In the genomic region with DNA sequence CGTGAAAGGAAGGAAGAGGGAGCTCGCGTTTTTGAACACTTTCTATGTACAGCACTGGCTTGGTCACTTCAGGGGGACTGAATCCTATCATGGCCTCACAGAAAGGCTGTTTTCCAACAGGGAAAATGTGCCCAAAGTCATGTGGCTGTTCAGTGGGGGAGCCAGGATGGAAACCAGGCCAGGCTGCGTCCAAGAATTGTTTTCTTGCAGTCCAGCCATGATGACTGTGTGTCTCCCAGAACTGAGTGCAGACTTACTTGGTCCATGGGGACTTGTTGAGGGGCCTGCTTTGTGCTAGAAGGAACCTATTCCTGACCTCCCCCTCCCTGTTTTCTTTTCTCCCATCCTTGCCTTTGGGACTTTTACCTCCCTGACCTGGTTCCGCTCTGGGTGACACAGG, we compare ENCODE assay signal across 19 cellular contexts. TPM values are rescaled to one million over a fixed set of nuclear protein-coding genes. Genes with fewer than 3 reads are reported as not detected.
DNase-seq lines count a peak whose midpoint lies in the region; ATAC-seq and TF ChIP-seq lines count a peak whose summit lies in the region.
"Had no signal": no experiment of that assay in that cellular context is flagged by ENCODE, and none has a peak within 500 bp of the region (broad histone marks: within the 10 kb centered on the region; RNA-seq: fewer than 3 reads in every experiment).

No MANE protein-coding gene starts in this region.

- no peak overlapping the region for H3K23ac ChIP-seq in trophoblast cell (ENCODE audit: low read length)

- 91% methylated on average over 5 of the region's 5 CpGs for WGBS in hepatocyte (ENCODE audit: low lambda C conversion rate, missing lambda C conversion rate)
- WGBS in trophoblast cell (ENCODE audit: extremely low coverage, insufficient coverage, insufficient read length), result no CpG with 5 or more reads among the region's 5 CpGs

- peak overlapping the region; percentile 59 for H3K27ac Mint-ChIP-seq in chondrocyte (ENCODE audit: unreplicated experiment)
- H3K27ac Mint-ChIP-seq: CD8-positive, alpha-beta T cell; HFFc6 had no signal

- peak overlapping the region; percentile 53 for H3K18ac ChIP-seq in trophoblast cell (ENCODE audit: low read length)

- no peaks in the 10 kb centered on the region for H3K9me2 ChIP-seq in hepatocyte (replicated peaks; ENCODE audit: insufficient read depth)

- peak overlapping the region; percentile 25 for H2BK5ac ChIP-seq in trophoblast cell (ENCODE audit: low read depth, low read length, poor library complexity)

- peak overlapping the region; percentile 31 for H3K4me2 ChIP-seq in hepatocyte
- H3K4me2 ChIP-seq in trophoblast cell (ENCODE audit: low read length), result no peak overlapping the region
- H3K4me2 ChIP-seq: KMS-11 had no signal

- no peaks in the 10 kb centered on the region for H4K20me1 ChIP-seq in hepatocyte (ENCODE audit: insufficient read depth, poor library complexity, severe bottlenecking)

- H4K91ac ChIP-seq in trophoblast cell (ENCODE audit: low read depth, low read length), result peak overlapping the region; percentile 76

- H3K27me3 ChIP-seq in hepatocyte (no peaks in the 10 kb centered on the region), trophoblast cell (ENCODE audit: insufficient read depth, low read length) (no peaks in the 10 kb centered on the region)

- peak overlapping the region; percentile 37 for H3K4ac ChIP-seq in trophoblast cell (ENCODE audit: low read depth, low read length)

- peak overlapping the region; percentile 19 for H3K14ac ChIP-seq in trophoblast cell (ENCODE audit: low read length)

- peaks cover 9% of the 10 kb centered on the region for H3K79me1 ChIP-seq in trophoblast cell (ENCODE audit: low read length)

- H3K4me3 ChIP-seq in hepatocyte (no peak overlapping the region), trophoblast cell (ENCODE audit: low read depth, low read length) (no peak overlapping the region)

- H3K27me3 Mint-ChIP-seq in chondrocyte (ENCODE audit: low read depth), result no peaks in the 10 kb centered on the region

- DNase-seq in Right ventricle myocardium superior (no peak), cardiac septum (ENCODE audit: low spot score) (no peak), chondrocyte (ENCODE audit: low spot score) (no peak), hepatocyte (ENCODE audit: low spot score) (no peak), trophoblast cell (no peak), GM19240 (ENCODE audit: insufficient read length, low spot score) (no peak)
- no peak for DNase-seq in central memory CD4-positive, alpha-beta T cell
- DNase-seq: CD8-positive, alpha-beta T cell; DMS53; EL; H7; HFFc6; NCI-H1436; NCI-H1930; NCI-H226; NCI-H524 treated with DMSO at 0.1 percent for 48 hours; SIG-M5 had no signal

- TF ChIP-seq CTCF in chondrocyte (IDR thresholded peaks at IDR 0.05) (no peak), hepatocyte (IDR thresholded peaks at IDR 0.05; ENCODE audit: poor library complexity) (no peak)

- intact Hi-C loops in Right ventricle myocardium superior (cut with DNase I) (loop anchor here (2.0 kb wide), 1 partner anchor 37 kb away; no protein-coding TSS in a partner anchor), cardiac septum (cut with DNase I) (no loop called here)

- peak overlapping the region; percentile 73 for H3K27ac ChIP-seq in hepatocyte
- peak overlapping the region; percentile 28 for H3K27ac ChIP-seq in trophoblast cell (ENCODE audit: low read depth, low read length)
- H3K27ac ChIP-seq: KMS-11 had no signal

- H4K12ac ChIP-seq in trophoblast cell (ENCODE audit: low read depth, low read length), result no peak overlapping the region

- H2AK5ac ChIP-seq in trophoblast cell (ENCODE audit: low read length), result peak overlapping the region; percentile 49

- ATAC-seq in Right ventricle myocardium superior (ENCODE audit: poor library complexity) (peak; percentile 3), GM18858 (IDR thresholded peaks at IDR 0.05; ENCODE audit: unreplicated experiment) (no peak)
- ATAC-seq: CD8-positive, alpha-beta T cell had no signal

- no peaks in the 10 kb centered on the region for H3K36me3 ChIP-seq in hepatocyte (replicated peaks; ENCODE audit: insufficient read depth, low read depth)
- peaks cover 2 to 9% of the 10 kb centered on the region in 2 experiments for H3K36me3 ChIP-seq in trophoblast cell (ENCODE audit: control insufficient read depth in 1 of 2, insufficient read depth in 2 of 2, low read length in 2 of 2)

- H4K8ac ChIP-seq in trophoblast cell (ENCODE audit: low read depth, low read length), result peak overlapping the region; percentile 45

- no peak overlapping the region for H3K9ac ChIP-seq in trophoblast cell (ENCODE audit: low read length)
- H3K9ac ChIP-seq: KMS-11 had no signal

- H2BK120ac ChIP-seq in trophoblast cell (ENCODE audit: insufficient read depth, low read length, poor library complexity), result peak overlapping the region; percentile 73

- peaks cover 3% of the 10 kb centered on the region for H3K36me3 Mint-ChIP-seq in chondrocyte (ENCODE audit: low read depth)
- H3K36me3 Mint-ChIP-seq: CD8-positive, alpha-beta T cell had no signal

- H3K9me3 ChIP-seq in hepatocyte (ENCODE audit: low read depth) (no peaks in the 10 kb centered on the region), trophoblast cell (ENCODE audit: insufficient read depth, low read depth, low read length) (no peaks in the 10 kb centered on the region)

- H3K4me3 Mint-ChIP-seq in chondrocyte (ENCODE audit: unreplicated experiment), result no peak overlapping the region
- H3K4me3 Mint-ChIP-seq: CD8-positive, alpha-beta T cell; HFFc6 had no signal

- H3K4me1 ChIP-seq in hepatocyte (ENCODE audit: insufficient read depth), result peaks cover 10% of the 10 kb centered on the region
- peaks cover 22 to 24% of the 10 kb centered on the region in 2 experiments for H3K4me1 ChIP-seq in trophoblast cell (ENCODE audit: control insufficient read depth in 1 of 2, insufficient read depth in 2 of 2, low read length in 2 of 2)

- H3K79me2 ChIP-seq in hepatocyte (no peaks in the 10 kb centered on the region), trophoblast cell (ENCODE audit: control insufficient read depth, insufficient read depth, low read length, poor library complexity) (peaks cover 8% of the 10 kb centered on the region)

- peak overlapping the region; percentile 63 for H2BK12ac ChIP-seq in trophoblast cell (ENCODE audit: low read length)

- H3K9me3 Mint-ChIP-seq in chondrocyte (ENCODE audit: low read depth), result peaks cover 10% of the 10 kb centered on the region
- H3K9me3 Mint-ChIP-seq: CD8-positive, alpha-beta T cell; HFFc6 had no signal

- H2AFZ ChIP-seq in hepatocyte (no peak overlapping the region), trophoblast cell (ENCODE audit: insufficient read depth, low read length, poor library complexity) (peak overlapping the region; percentile 56)

- H3K4me1 Mint-ChIP-seq in chondrocyte (ENCODE audit: low read depth), result peaks cover 38% of the 10 kb centered on the region

RNA-seq across cellular contexts. Expression of gene EMILIN2, which starts 46.9 kb away (rescaled TPM):
- total RNA-seq in Right ventricle myocardium superior, result 17.7 TPM
- total RNA-seq in cardiac septum, result 11.1 TPM
- total RNA-seq in chondrocyte, result 2.2 to 9.9 TPM (median 9.3 TPM) in 3 replicates
- 10.6 and 11.9 TPM in 2 replicates for total RNA-seq in hepatocyte
- polyA plus RNA-seq in hepatocyte, result 16.8 and 21.6 TPM in 2 replicates
- 18.4 and 19.0 TPM in 2 replicates for polyA plus RNA-seq in trophoblast cell (2013)
